36 cellular contexts compared by ENCODE assay signal in the genomic region with DNA sequence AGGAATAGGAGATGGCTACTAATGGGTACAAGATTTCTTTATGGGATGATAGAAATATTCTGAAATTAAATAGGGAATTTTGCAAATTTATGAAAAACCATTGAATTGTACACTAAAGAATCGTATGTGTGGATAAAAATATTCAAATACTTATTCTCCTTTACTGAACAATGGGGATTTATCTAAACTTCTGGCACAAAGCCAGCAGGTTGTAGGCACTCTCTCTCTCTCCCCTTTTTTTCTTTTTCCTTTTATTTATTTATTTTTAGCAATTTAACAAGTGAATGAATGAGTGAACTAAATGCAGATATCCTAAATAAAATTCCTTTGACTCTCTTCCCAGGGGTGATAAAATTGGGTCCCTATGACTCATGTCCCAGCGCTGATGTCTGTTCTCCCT. TPM values are rescaled to one million over a fixed set of nuclear protein-coding genes. Genes with fewer than 3 reads are reported as not detected.
"Had no signal": no experiment of that assay in that cellular context is flagged by ENCODE, and none has a peak within 500 bp of the region (broad histone marks: within the 10 kb centered on the region; RNA-seq: fewer than 3 reads in every experiment).

No MANE protein-coding gene starts in this region.

- H3K36me3 Mint-ChIP-seq: activated CD8-positive, alpha-beta memory T cell treated with anti-CD3 and anti-CD28 coated beads, Interleukin-2, amount 10 ng/mL, durations not matched to agents 7 days and 5 days; activated naive CD4-positive, alpha-beta T cell treated with anti-CD3 and anti-CD28 coated beads, Interleukin-2, amount 10 ng/mL, durations not matched to agents 7 days and 5 days; brain had no signal

- H3K4me2 ChIP-seq: PC-9 had no signal

- DNase-seq: activated CD4-positive, alpha-beta memory T cell treated with anti-CD3 and anti-CD28 coated beads, Interleukin-2, amount 10 ng/mL, durations not matched to agents 7 days and 5 days; activated CD4-positive, alpha-beta T cell treated with anti-CD3 and anti-CD28 coated beads for 1 hour; activated CD4-positive, alpha-beta T cell treated with anti-CD3 and anti-CD28 coated beads for 48 hours; activated CD4-positive, CD25-positive, alpha-beta regulatory T cell; activated CD8-positive, alpha-beta memory T cell treated with anti-CD3 and anti-CD28 coated beads for 24 hours; activated CD8-positive, alpha-beta memory T cell treated with anti-CD3 and anti-CD28 coated beads, Interleukin-2, amount 10 ng/mL, durations not matched to agents 7 days and 5 days; activated CD8-positive, alpha-beta memory T cell treated with anti-CD3 and anti-CD28 coated beads, Interleukin-2, amount 50 U/mL, for 48 hours; activated effector memory CD4-positive, alpha-beta T cell treated with Interleukin-2 at 50 U/mL for 16 hours; activated naive CD4-positive, alpha-beta T cell treated with anti-CD3 and anti-CD28 coated beads, Interleukin-2, amount 10 ng/mL, durations not matched to agents 7 days and 5 days; activated naive CD8-positive, alpha-beta T cell treated with anti-CD3 and anti-CD28 coated beads, Interleukin-2, amount 50 U/mL, for 24 hours; activated T-cell treated with anti-CD3 and anti-CD28 coated beads, Interleukin-2, amount 50 U/mL, for 48 hours; anterior cingulate cortex; central memory CD4-positive, alpha-beta T cell; MM.1S; NCI-H1092 treated with DMSO at 0.1 percent for 48 hours; NCI-H1417 treated with DMSO at 0.1 percent for 48 hours; NCI-H187 treated with DMSO at 0.1 percent for 48 hours; NCI-H345; NCI-H524 treated with DMSO at 0.1 percent for 48 hours; PC-9; Right ventricle myocardium superior; SW 1271; T-helper 1 cell; T-helper 2 cell; T-helper 9 cell; WERI-Rb-1 had no signal

- H3K27ac Mint-ChIP-seq: activated CD4-positive, alpha-beta memory T cell treated with anti-CD3 and anti-CD28 coated beads, Interleukin-2, amount 10 ng/mL, durations not matched to agents 7 days and 5 days; activated CD8-positive, alpha-beta memory T cell treated with anti-CD3 and anti-CD28 coated beads, Interleukin-2, amount 10 ng/mL, durations not matched to agents 7 days and 5 days; activated naive CD4-positive, alpha-beta T cell treated with anti-CD3 and anti-CD28 coated beads, Interleukin-2, amount 10 ng/mL, durations not matched to agents 7 days and 5 days; activated naive CD8-positive, alpha-beta T cell; activated naive CD8-positive, alpha-beta T cell treated with anti-CD3 and anti-CD28 coated beads, Interleukin-2, amount 50 U/mL, for 24 hours; brain had no signal

- H3K36me3 ChIP-seq: WERI-Rb-1 had no signal

- H3K4me1 Mint-ChIP-seq: activated CD4-positive, alpha-beta memory T cell treated with anti-CD3 and anti-CD28 coated beads, Interleukin-2, amount 10 ng/mL, durations not matched to agents 7 days and 5 days; activated CD8-positive, alpha-beta memory T cell treated with anti-CD3 and anti-CD28 coated beads, Interleukin-2, amount 10 ng/mL, durations not matched to agents 7 days and 5 days; activated naive CD4-positive, alpha-beta T cell treated with anti-CD3 and anti-CD28 coated beads, Interleukin-2, amount 10 ng/mL, durations not matched to agents 7 days and 5 days; activated naive CD8-positive, alpha-beta T cell treated with anti-CD3 and anti-CD28 coated beads, Interleukin-2, amount 50 U/mL, for 24 hours; brain had no signal

- H3K4me3 ChIP-seq: PC-9 had no signal

- H3K4me3 Mint-ChIP-seq: activated CD4-positive, alpha-beta memory T cell treated with anti-CD3 and anti-CD28 coated beads, Interleukin-2, amount 10 ng/mL, durations not matched to agents 7 days and 5 days; activated CD8-positive, alpha-beta memory T cell treated with anti-CD3 and anti-CD28 coated beads, Interleukin-2, amount 10 ng/mL, durations not matched to agents 7 days and 5 days; activated naive CD4-positive, alpha-beta T cell treated with anti-CD3 and anti-CD28 coated beads, Interleukin-2, amount 10 ng/mL, durations not matched to agents 7 days and 5 days; activated naive CD8-positive, alpha-beta T cell; activated naive CD8-positive, alpha-beta T cell treated with anti-CD3 and anti-CD28 coated beads, Interleukin-2, amount 50 U/mL, for 24 hours; brain had no signal

- H2AFZ ChIP-seq: PC-9 had no signal

- H3K9me3 Mint-ChIP-seq: activated CD4-positive, alpha-beta memory T cell treated with anti-CD3 and anti-CD28 coated beads, Interleukin-2, amount 10 ng/mL, durations not matched to agents 7 days and 5 days; activated naive CD4-positive, alpha-beta T cell treated with anti-CD3 and anti-CD28 coated beads, Interleukin-2, amount 10 ng/mL, durations not matched to agents 7 days and 5 days had no signal

- H3K27me3 Mint-ChIP-seq: brain had no signal

- H3K27ac ChIP-seq: PC-9, RWPE1, WERI-Rb-1 had no signal

- FAIRE-seq: bronchial epithelial cell, colon, RCC 7860 had no signal

- ATAC-seq: activated CD8-positive, alpha-beta memory T cell treated with anti-CD3 and anti-CD28 coated beads, Interleukin-2, amount 10 ng/mL, durations not matched to agents 7 days and 5 days; activated naive CD8-positive, alpha-beta T cell treated with anti-CD3 and anti-CD28 coated beads, Interleukin-2, amount 50 U/mL, for 24 hours had no signal

RNA-seq across cellular contexts. Expression of a gene that starts 21.9 kb away (rescaled TPM):
- total RNA-seq: activated CD4-positive, alpha-beta memory T cell treated with anti-CD3 and anti-CD28 coated beads, Interleukin-2, amount 10 ng/mL, durations not matched to agents 7 days and 5 days; activated CD8-positive, alpha-beta memory T cell treated with anti-CD3 and anti-CD28 coated beads, Interleukin-2, amount 10 ng/mL, durations not matched to agents 7 days and 5 days; bronchial epithelial cell; cerebellum; LHCN-M2; NCI-H460; OCI-LY7; PC-9; Right ventricle myocardium superior had no signal

RNA-seq across cellular contexts. Expression of a gene that starts 37.8 kb away (rescaled TPM):
- total RNA-seq: activated CD4-positive, alpha-beta memory T cell treated with anti-CD3 and anti-CD28 coated beads, Interleukin-2, amount 10 ng/mL, durations not matched to agents 7 days and 5 days; activated CD8-positive, alpha-beta memory T cell treated with anti-CD3 and anti-CD28 coated beads, Interleukin-2, amount 10 ng/mL, durations not matched to agents 7 days and 5 days; bronchial epithelial cell; cerebellum; LHCN-M2; NCI-H460; OCI-LY7; PC-9; Right ventricle myocardium superior had no signal

RNA-seq across cellular contexts. Expression of a gene that starts 40.5 kb away (rescaled TPM):
- total RNA-seq: activated CD4-positive, alpha-beta memory T cell treated with anti-CD3 and anti-CD28 coated beads, Interleukin-2, amount 10 ng/mL, durations not matched to agents 7 days and 5 days; activated CD8-positive, alpha-beta memory T cell treated with anti-CD3 and anti-CD28 coated beads, Interleukin-2, amount 10 ng/mL, durations not matched to agents 7 days and 5 days; bronchial epithelial cell; cerebellum; LHCN-M2; OCI-LY7; PC-9; Right ventricle myocardium superior had no signal
